Comparison of ENCODE assay signal across 9 cellular contexts in the genomic region with DNA sequence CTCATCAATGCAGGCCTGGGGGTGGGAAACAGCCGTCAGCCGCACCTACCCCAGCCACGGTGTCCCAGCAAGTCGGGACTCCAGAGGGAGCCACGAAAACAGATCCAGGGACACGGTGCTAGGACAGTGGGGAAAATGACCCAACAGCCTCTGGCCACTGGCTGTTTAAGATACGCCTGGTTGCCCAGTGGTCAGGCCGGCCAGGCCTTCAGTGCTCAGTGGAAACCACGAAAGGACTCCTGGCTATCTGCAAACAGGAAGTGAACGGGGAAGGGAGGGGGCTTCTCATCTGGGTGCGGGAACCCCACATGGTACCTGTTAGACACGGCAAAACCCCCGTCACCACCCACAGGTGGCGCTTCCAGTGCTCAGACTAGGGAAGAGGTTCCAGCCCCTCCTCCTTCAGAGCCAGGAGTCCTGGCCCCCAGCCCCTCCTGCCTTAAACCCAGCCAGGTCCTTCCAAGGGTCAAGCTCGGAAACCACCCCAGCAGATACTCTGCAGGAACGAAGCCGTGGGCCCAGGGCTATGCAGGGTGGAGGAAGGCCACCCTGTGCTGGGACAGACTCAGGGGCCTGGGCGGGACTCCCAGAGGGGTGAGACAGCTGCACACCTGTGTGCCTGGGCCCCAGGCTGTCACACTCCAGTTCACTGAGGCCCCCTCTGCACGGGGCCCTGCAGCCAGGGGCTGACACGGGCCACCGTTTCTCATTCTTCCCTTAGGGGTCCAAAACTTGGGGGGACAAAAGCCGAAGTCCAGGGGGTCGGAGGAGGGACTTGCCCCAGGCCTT. TPM values are rescaled to one million over a fixed set of nuclear protein-coding genes. Genes with fewer than 3 reads are reported as not detected.
DNase-seq lines count a peak whose midpoint lies in the region; ATAC-seq and TF ChIP-seq lines count a peak whose summit lies in the region.
"Had no signal": no experiment of that assay in that cellular context is flagged by ENCODE, and none has a peak within 500 bp of the region (broad histone marks: within the 10 kb centered on the region; RNA-seq: fewer than 3 reads in every experiment).

No MANE protein-coding gene starts in this region.

- no peaks in the 10 kb centered on the region for H3K9me3 ChIP-seq in heart right ventricle
- H3K9me3 ChIP-seq: mucosa of descending colon had no signal

- CTCF ChIA-PET in RWPE1 (lab: Yijun Ruan, JAX), result no interaction called here

- POLR2A ChIA-PET in RWPE1 (lab: Yijun Ruan, JAX; ENCODE audit: low non-redundant PET), result no interaction called here

- H3K4me3 ChIP-seq in GM12864 (ENCODE audit: low read depth, low read length) (no peak overlapping the region), heart right ventricle (peak overlapping the region in 7 of 10 donors; percentile 11 to 98 (median 24))
- H3K4me3 ChIP-seq: mucosa of descending colon had no signal

- 50 to 52% methylated on average over 23 of the region's 23 CpGs for WGBS in heart right ventricle, 2 donors

- ATAC-seq in heart right ventricle (peak in 4 of 8 donors; percentile 1 to 19 (median 4)), HG02798 (IDR thresholded peaks at IDR 0.05; ENCODE audit: poor library complexity, unreplicated experiment) (no peak), HG03432 (IDR thresholded peaks at IDR 0.05; ENCODE audit: unreplicated experiment) (no peak)
- ATAC-seq: mucosa of descending colon had no signal

- H3K27ac ChIP-seq in RWPE1, result peak overlapping the region; percentile 80
- H3K27ac ChIP-seq in heart right ventricle, result peak overlapping the region; percentile 82 to 99 (median 96)

- peaks cover 0 to 45% (median 0%) of the 10 kb centered on the region in 9 donors for H3K36me3 ChIP-seq in heart right ventricle

- intact Hi-C loops in heart right ventricle (cut with DNase I), result loop anchor here in 1 of 10 donors (10.0 kb wide), 1 partner anchor 48 kb away; a partner anchor contains a TSS

- TF ChIP-seq CTCF in GM12864 (IDR thresholded peaks at IDR 0.05; ENCODE audit: low read depth, low read length, missing control alignments), result peak; percentile 34
- TF ChIP-seq CTCF in RWPE1 (conservative IDR thresholded peaks at IDR 0.05; ENCODE audit: low read depth), result no peak
- TF ChIP-seq CTCF in heart right ventricle (IDR thresholded peaks at IDR 0.05), result peak in 1 of 9 donors; percentile 29

- peaks cover 35 to 66% (median 51%) of the 10 kb centered on the region in 9 donors for H3K4me1 ChIP-seq in heart right ventricle

- DNase-seq in GM12864 (ENCODE audit: low read depth) (no peak), RWPE1 (ENCODE audit: low spot score) (no peak), heart right ventricle (no peak), renal cortical epithelial cell (ENCODE audit: low read depth) (peak; percentile 32), iPS-NIHi11 (ENCODE audit: low spot score) (no peak), occipital lobe (lab: John Stamatoyannopoulos, UW) (no peak)

- H3K27me3 ChIP-seq in heart right ventricle, result no peaks in the 10 kb centered on the region

RNA-seq across cellular contexts. Expression of a gene that starts 4.5 kb away (rescaled TPM):
- total RNA-seq in heart right ventricle (100 to 1,000 TPM; 134 to 242 (median 193) TPM), renal cortical epithelial cell (17.5 and 32.4 TPM in 2 replicates), occipital lobe (20.7 TPM)
- 100 to 1,000 TPM; 223 to 283 TPM for polyA plus RNA-seq in heart right ventricle

RNA-seq across cellular contexts. Expression of a gene that starts 36.0 kb away (rescaled TPM):
- total RNA-seq in heart right ventricle (100 to 1,000 TPM in 5 of 10 donors, 10 to 100 TPM in 5; 19.7 to 234 (median 97.1) TPM), renal cortical epithelial cell (1.9 and 5.9 TPM in 2 replicates), occipital lobe (not detected)
- polyA plus RNA-seq in heart right ventricle, result 100 to 1,000 TPM in 1 of 2 donors, 10 to 100 TPM in 1; 32.3 to 721 TPM

RNA-seq across cellular contexts. Expression of a gene that starts 37.3 kb away (rescaled TPM):
- 1 to 10 TPM in 5 of 10 donors, under 1 TPM in 4, not detected in 1; 0.53 to 2.7 (median 1.1) TPM for total RNA-seq in heart right ventricle
- 1 to 10 TPM; 3.7 to 7.9 TPM for polyA plus RNA-seq in heart right ventricle
- 7.0 and 40.5 TPM in 2 replicates for total RNA-seq in renal cortical epithelial cell
- total RNA-seq in occipital lobe, result 0.62 TPM

RNA-seq across cellular contexts. Expression of a gene that starts 44.6 kb away (rescaled TPM):
- over 10,000 TPM in 4 of 10 donors, 1,000 to 10,000 TPM in 6; 3,000 to 12,900 (median 9,464) TPM for total RNA-seq in heart right ventricle
- over 10,000 TPM in 1 of 2 donors, 1,000 to 10,000 TPM in 1; 4,629 to 45,177 TPM for polyA plus RNA-seq in heart right ventricle
- 0.15 TPM in 1 of 2 replicates, not detected in the other for total RNA-seq in renal cortical epithelial cell
- not detected for total RNA-seq in occipital lobe

RNA-seq across cellular contexts. Expression of a gene that starts 50.0 kb away (rescaled TPM):
- total RNA-seq in heart right ventricle (10 to 100 TPM; 32.4 to 72.0 (median 54.5) TPM), renal cortical epithelial cell (19.9 and 22.2 TPM in 2 replicates), occipital lobe (15.0 TPM)
- 10 to 100 TPM; 21.4 to 36.1 TPM for polyA plus RNA-seq in heart right ventricle
